In genomic region chr17:55448681-55449080, GRCh38 we compare ENCODE assay signal across 18 cellular contexts. TPM values are rescaled to one million over a fixed set of nuclear protein-coding genes. Genes with fewer than 3 reads are reported as not detected.
DNase-seq lines count a peak whose midpoint lies in the region; ATAC-seq, FAIRE-seq and TF ChIP-seq lines count a peak whose summit lies in the region.
"Had no signal": no experiment of that assay in that cellular context is flagged by ENCODE, and none has a peak within 500 bp of the region (broad histone marks: within the 10 kb centered on the region; RNA-seq: fewer than 3 reads in every experiment).

No MANE protein-coding gene starts in this region.

- H3K9me3 ChIP-seq in KOPT-K1 (ENCODE audit: insufficient read depth, low read length, poor library complexity, severe bottlenecking) (no peaks in the 10 kb centered on the region), K562 (replicated peaks; ENCODE audit: control insufficient read depth, insufficient read depth, low read depth, low read length) (no peaks in the 10 kb centered on the region), mesodermal cell (ENCODE audit: control insufficient read depth, low read length) (no peaks in the 10 kb centered on the region), sigmoid colon (no peaks in the 10 kb centered on the region)
- H3K9me3 ChIP-seq: gastroesophageal sphincter, tibial nerve had no signal

- WGBS in K562 (ENCODE audit: insufficient coverage, low coverage, missing lambda C conversion rate) = 42% methylated on average over 4 of the region's 4 CpGs
- WGBS in mesodermal cell (ENCODE audit: insufficient coverage in 2 of 2), 2 experiments = 68 to 100% methylated on average over 1 to 4 of the region's 4 CpGs
- WGBS in sigmoid colon, 2 donors = 65 to 71% methylated on average over 4 of the region's 4 CpGs

- ATAC-seq in K562 = no peak
- ATAC-seq: activated CD4-positive, CD25-positive, alpha-beta regulatory T cell treated with anti-CD3 and anti-CD28 coated beads, Interleukin-2, amount 50 U/mL, for 24 hours; gastroesophageal sphincter; T-cell had no signal

- intact Hi-C loops in K562 (cut with micrococcal nuclease) = no loop called here
- intact Hi-C loops in sigmoid colon (cut with DNase I) = no loop called here

- H3K36me3 ChIP-seq in KOPT-K1 (ENCODE audit: insufficient read depth, low read length) (no peaks in the 10 kb centered on the region), K562 (ENCODE audit: control insufficient read depth, insufficient read depth, low read length) (no peaks in the 10 kb centered on the region), mesodermal cell (ENCODE audit: control insufficient read depth, insufficient read depth, low read length) (no peaks in the 10 kb centered on the region), sigmoid colon (no peaks in the 10 kb centered on the region)
- H3K36me3 ChIP-seq: gastroesophageal sphincter, tibial nerve had no signal

- no peaks in the 10 kb centered on the region for H3K27me3 ChIP-seq in K562 (ENCODE audit: control insufficient read depth in 2 of 2, insufficient read depth in 2 of 2, low read length in 2 of 2)
- H3K27me3 ChIP-seq in sigmoid colon = no peaks in the 10 kb centered on the region
- H3K27me3 ChIP-seq: gastroesophageal sphincter, tibial nerve had no signal

- peaks cover 18 to 62% of the 10 kb centered on the region in 2 experiments for H3K4me1 ChIP-seq in K562 (replicated peaks in 1 of 2; ENCODE audit: control insufficient read depth in 2 of 2, insufficient read depth in 2 of 2, low read length in 2 of 2)
- H3K4me1 ChIP-seq in mesodermal cell (ENCODE audit: control insufficient read depth, insufficient read depth, low read length, poor library complexity, severe bottlenecking) = peaks cover 51% of the 10 kb centered on the region
- H3K4me1 ChIP-seq in sigmoid colon = peaks cover 0 to 79% (median 67%) of the 10 kb centered on the region in 4 donors

- no peaks in the 10 kb centered on the region for H3K9me1 ChIP-seq in K562 (ENCODE audit: control insufficient read depth, insufficient read depth, low read length)

- H3K4me2 ChIP-seq in K562 (ENCODE audit: insufficient read depth, low read length) = no peak overlapping the region

- peak; percentile 11 for FAIRE-seq in K562 (lab: Jason Lieb, UNC)

- peak overlapping the region; percentile 6 for H3K27ac ChIP-seq in KOPT-K1 (ENCODE audit: low read depth, low read length, poor library complexity, severe bottlenecking)
- no peak overlapping the region for H3K27ac ChIP-seq in K562 (ENCODE audit: extremely low read depth, low read depth, low read length)
- peak overlapping the region; percentile 53 for H3K27ac ChIP-seq in mesodermal cell (ENCODE audit: low read depth, low read length, severe bottlenecking)
- H3K27ac ChIP-seq in sigmoid colon = peak overlapping the region in 1 of 4 donors; percentile 29
- H3K27ac ChIP-seq: tibial nerve had no signal

- TF ChIP-seq POLR2A in K562 (conservative IDR thresholded peaks at IDR 0.05) (no peak), sigmoid colon (IDR thresholded peaks at IDR 0.05) (no peak)

- BruUV-seq in K562 (replicated peaks; lab: Mats Ljungman, UMichigan) = no TSS peak

- in situ Hi-C loops in K562 (cut with MboI) = no loop called here

- peak; percentile 54 for DNase-seq in AG10803 (ENCODE audit: low read depth)
- DNase-seq in K562 (ENCODE audit: extremely low read depth in 1 of 4, low spot score in 3 of 4) = no peak
- DNase-seq in NCI-H82 treated with DMSO at 0.1 percent for 48 hours (lab: John Stamatoyannopoulos, UW; ENCODE audit: unreplicated experiment) = no peak
- DNase-seq in activated CD8-positive, alpha-beta memory T cell treated with anti-CD3 and anti-CD28 coated beads for 24 hours = no peak
- no peak for DNase-seq in sigmoid colon
- DNase-seq in nucleus accumbens (lab: John Stamatoyannopoulos, UW) = no peak
- DNase-seq: activated CD8-positive, alpha-beta memory T cell treated with anti-CD3 and anti-CD28 coated beads, Interleukin-2, amount 50 U/mL, for 4 hours; activated naive CD4-positive, alpha-beta T cell treated with Interleukin-2 at 50 U/mL for 16 hours; Calu3; mammary epithelial cell; NCI-H1092 treated with DMSO at 0.1 percent for 48 hours; stimulated activated CD4-positive, alpha-beta T cell treated with anti-CD3 and anti-CD28 coated beads, Interleukin-4, amount 100 ng/mL, for 4 hours; T-cell had no signal

- TF ChIP-seq RAD21 in K562 (CRISPR knock-in tag; conservative IDR thresholded peaks at IDR 0.05 in 1 of 2, IDR thresholded peaks at IDR 0.05 in 1 of 2) = no peak

- POLR2A ChIA-PET in K562 (lab: Yijun Ruan, JAX) = interaction anchor here (0.6 kb wide), 1 partner anchor 1205 kb away, joined by 3 read pairs; no protein-coding TSS in a partner anchor

- TF ChIP-seq EP300 in K562 (IDR thresholded peaks at IDR 0.05; ENCODE audit: low read length) (no peak), sigmoid colon (IDR thresholded peaks at IDR 0.05) (no peak)

- TF ChIP-seq CTCF in AG10803 (conservative IDR thresholded peaks at IDR 0.05; ENCODE audit: low read length) (no peak), K562 (IDR thresholded peaks at IDR 0.05 in 2 of 3, conservative IDR thresholded peaks at IDR 0.05 in 1 of 3; ENCODE audit: insufficient read depth in 2 of 3, low read depth in 1 of 3, low read length in 3 of 3) (no peak), sigmoid colon (IDR thresholded peaks at IDR 0.05) (no peak)

- no peaks in the 10 kb centered on the region for H4K20me1 ChIP-seq in K562 (replicated peaks; ENCODE audit: control insufficient read depth, insufficient read depth, low read length)

- CTCF ChIA-PET in K562 (lab: Yijun Ruan, JAX; ENCODE audit: low intra/inter-chr PET ratio) = no interaction called here

- H3K4me3 ChIP-seq in AG10803 (ENCODE audit: low read length) (no peak overlapping the region), K562 (no peak overlapping the region), mesodermal cell (ENCODE audit: extremely low read depth, insufficient read depth, low read length, poor library complexity, severe bottlenecking) (no peak overlapping the region), sigmoid colon (no peak overlapping the region)
- H3K4me3 ChIP-seq: gastroesophageal sphincter, tibial nerve had no signal

- H3K79me2 ChIP-seq in K562 (ENCODE audit: control insufficient read depth, insufficient read depth, low read length) = no peaks in the 10 kb centered on the region

- no peak overlapping the region for H3K9ac ChIP-seq in K562 (ENCODE audit: insufficient read depth in 1 of 2, low read depth in 2 of 2, low read length in 2 of 2)

- peak overlapping the region; percentile 27; the same call in 1 of the 2 replicates for H2AFZ ChIP-seq in K562 (ENCODE audit: low read depth, low read length)

TF ChIP-seq in K562, 482 proteins besides CTCF, POLR2A, EP300 and RAD21:
- no peak for TF ChIP-seq NR3C1 (CRISPR knock-in tag; IDR thresholded peaks at IDR 0.05)
- 0 out of 2 replicates have a peak, but pooled peaks have one; percentile 30 for TF ChIP-seq SMARCA4 (IDR thresholded peaks at IDR 0.05)
- peak; percentile 50; the same call in 1 of the 2 replicates for TF ChIP-seq GATA2 (CRISPR knock-in tag; IDR thresholded peaks at IDR 0.05)
- TF ChIP-seq EWSR1 (IDR thresholded peaks at IDR 0.05; ENCODE audit: borderline replicate concordance, low read depth, partially characterized antibody) = no peak
- TF ChIP-seq CEBPB (tag; IDR thresholded peaks at IDR 0.05) = peak; percentile 87
- no peak for TF ChIP-seq ZNF174 (CRISPR knock-in tag; IDR thresholded peaks at IDR 0.05)
- 0 out of 2 replicates have a peak, but pooled peaks have one; percentile 12 for TF ChIP-seq ARID1B (IDR thresholded peaks at IDR 0.05)
- TF ChIP-seq ZBTB12 (CRISPR knock-in tag; IDR thresholded peaks at IDR 0.05) = no peak
- TF ChIP-seq SMARCE1 (IDR thresholded peaks at IDR 0.05) = 0 out of 2 replicates have a peak, but pooled peaks have one; percentile 48
TF ChIP-seq in K562: peak in this region for 5.

RNA-seq across cellular contexts. Expression of gene MMD, which starts 27.0 kb away (rescaled TPM):
- total RNA-seq in K562 (2011; cell fraction: chromatin; rRNA removed; ENCODE audit: low replicate concordance) = 16.5 and 29.7 TPM in 2 replicates
- total RNA-seq in K562 (2011; cell fraction: nucleolus; rRNA removed) = 11.6 and 13.0 TPM in 2 replicates
- total RNA-seq in K562 (2011; cell fraction: nucleoplasm; rRNA removed) = 17.2 and 29.8 TPM in 2 replicates
- total RNA-seq in K562 (2014; rRNA removed) (6.7 and 11.0 TPM in 2 replicates), K562 (2014; rRNA removed; fragmentation: Illumina TruSeq; extraction: Trizol) (10.7 and 11.7 TPM in 2 replicates), K562 (2015; rRNA removed; fragmentation: Illumina TruSeq; extraction: Trizol) (7.3 and 8.8 TPM in 2 replicates), K562 (2021) (15.2 TPM in 2 replicates), sigmoid colon (10 to 100 TPM; 26.9 to 51.3 (median 34.6) TPM)
- polyA plus RNA-seq in K562 (2011; rRNA removed) (17.7 and 18.9 TPM in 2 replicates), K562 (2014; fragmentation: Illumina TruSeq; extraction: Trizol) (9.6 and 11.1 TPM in 2 replicates), K562 (2014; fragmentation: Nextera tagmentation; extraction: Ambion mirVana) (1 to 10 TPM; 3.1 to 4.0 TPM), K562 (2014; rRNA removed) (11.5 and 12.6 TPM in 2 replicates), sigmoid colon (10 to 100 TPM; 12.0 to 17.8 (median 17.0) TPM)
- 9.2 and 11.6 TPM in 2 replicates for polyA plus RNA-seq in K562 (2011; cell fraction: cytosol; rRNA removed)
- 12.3 and 13.0 TPM in 2 replicates for polyA plus RNA-seq in K562 (2011; cell fraction: nucleus; rRNA removed)
- polyA plus RNA-seq in K562 (2012) = 8.0 and 11.8 TPM in 2 replicates
- 14.3 TPM in 2 replicates for polyA minus RNA-seq in K562 (2011; rRNA and poly(A)+ RNA removed)
- polyA minus RNA-seq in K562 (2011; cell fraction: cytosol; rRNA and poly(A)+ RNA removed) = 3.5 and 7.0 TPM in 2 replicates
- polyA minus RNA-seq in K562 (2011; cell fraction: nucleus; rRNA and poly(A)+ RNA removed) = 9.4 and 13.0 TPM in 2 replicates
- 67.7 TPM for polyA plus RNA-seq in mesodermal cell (2013, experiment 1 of 2)
- 66.2 TPM for polyA plus RNA-seq in mesodermal cell (2013, experiment 2 of 2)
